12 cellular contexts compared by ENCODE assay signal in the genomic region with DNA sequence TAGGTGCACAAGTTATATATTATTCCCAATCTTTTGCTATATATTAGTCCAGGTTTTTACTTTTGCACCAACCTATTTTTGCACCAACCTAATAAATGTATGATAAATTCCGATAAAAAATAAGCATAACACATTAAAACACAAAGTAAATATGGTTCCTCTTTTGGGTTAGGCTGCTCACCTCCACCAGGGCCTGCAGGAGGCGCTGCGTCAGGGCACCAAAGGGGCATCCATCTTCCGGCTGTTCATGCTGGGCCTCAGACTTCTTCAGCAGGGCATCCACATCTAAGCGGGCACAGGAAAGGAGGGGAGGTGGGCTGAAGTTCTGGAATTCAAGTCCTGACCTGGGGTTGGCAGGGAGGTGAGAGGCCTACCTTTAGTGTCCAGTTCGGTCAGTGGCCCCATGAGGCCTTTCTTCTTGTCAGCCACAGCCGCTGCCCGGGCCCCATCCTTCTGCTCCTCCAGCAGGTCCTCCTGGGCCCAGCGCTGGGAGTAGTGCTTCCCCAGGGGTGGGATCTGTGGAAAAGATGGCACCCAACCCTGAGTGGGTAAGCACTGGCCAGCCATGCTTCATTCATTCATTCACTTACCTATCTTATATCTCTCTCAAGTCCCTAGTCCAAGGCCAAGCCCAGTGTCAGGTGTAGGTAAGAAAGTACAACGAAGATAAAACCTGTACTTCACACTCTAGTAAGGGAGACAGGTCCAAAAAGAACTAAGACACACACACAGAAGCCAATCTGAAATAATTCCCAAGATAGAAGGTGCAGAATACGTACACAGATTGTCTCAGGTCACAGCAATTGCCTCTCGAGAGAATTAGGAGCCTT. TPM values are rescaled to one million over a fixed set of nuclear protein-coding genes. Genes with fewer than 3 reads are reported as not detected.
DNase-seq lines count a peak whose midpoint lies in the region; TF ChIP-seq lines count a peak whose summit lies in the region.
"Had no signal": no experiment of that assay in that cellular context is flagged by ENCODE, and none has a peak within 500 bp of the region (broad histone marks: within the 10 kb centered on the region; RNA-seq: fewer than 3 reads in every experiment).

No MANE protein-coding gene starts in this region.

- H3K27me3 ChIP-seq in MM.1S (replicated peaks; ENCODE audit: insufficient read depth, low read length), result no peaks in the 10 kb centered on the region
- H3K27me3 ChIP-seq in neutrophil, result no peaks in the 10 kb centered on the region
- H3K27me3 ChIP-seq: BLaER1 had no signal

- H3K27ac Mint-ChIP-seq in brain, result peak overlapping the region in 2 of 5 experiments; percentile 1 to 39

- no peak overlapping the region for H2AFZ ChIP-seq in MM.1S (ENCODE audit: low read length)

- no peak overlapping the region for H3K4me3 ChIP-seq in MM.1S (ENCODE audit: low read length)
- H3K4me3 ChIP-seq in neutrophil (ENCODE audit: low read depth in 1 of 2, low read length in 1 of 2), result no peak overlapping the region
- H3K4me3 ChIP-seq: BLaER1 had no signal

- no peaks in the 10 kb centered on the region for H3F3A ChIP-seq in MM.1S (ENCODE audit: insufficient read depth, low read length)

- H3K9me2 ChIP-seq in MM.1S (replicated peaks; ENCODE audit: insufficient read depth, low read length), result no peaks in the 10 kb centered on the region

- peaks cover 6% of the 10 kb centered on the region; the same call in 1 of the 2 replicates for H3K79me2 ChIP-seq in MM.1S (ENCODE audit: low read length)

- H3K4me3 Mint-ChIP-seq in brain, result peak overlapping the region in 1 of 5 experiments; percentile 41

- no peaks in the 10 kb centered on the region for H3K9me3 ChIP-seq in MM.1S (replicated peaks; ENCODE audit: insufficient read depth, low read length)
- H3K9me3 ChIP-seq in neutrophil, result no peaks in the 10 kb centered on the region
- H3K9me3 ChIP-seq: BLaER1 had no signal

- H3K27ac ChIP-seq in MM.1S (ENCODE audit: low read length) (no peak overlapping the region), neutrophil (peak overlapping the region; percentile 47)
- H3K27ac ChIP-seq: BLaER1 had no signal

- no peak overlapping the region for H3K9ac ChIP-seq in MM.1S (ENCODE audit: low read length)
- H3K9ac ChIP-seq: BLaER1 had no signal

- H3K36me3 ChIP-seq in MM.1S (replicated peaks; ENCODE audit: insufficient read depth, low read length), result 0 out of 2 replicates have a peak, but pooled peaks cover 2% of the 10 kb centered on the region
- H3K36me3 ChIP-seq in neutrophil, result peaks cover 80% of the 10 kb centered on the region

- TF ChIP-seq CTCF in MM.1S (IDR thresholded peaks at IDR 0.05; ENCODE audit: low read length) (peak; percentile 58), brain (conservative IDR thresholded peaks at IDR 0.05) (peak; percentile 23 to 37), neutrophil (IDR thresholded peaks at IDR 0.05) (peak; percentile 58)

- H3K36me3 Mint-ChIP-seq in brain, result peaks cover 57% of the 10 kb centered on the region

- peak; percentile 53 for DNase-seq in activated CD4-positive, alpha-beta T cell treated with anti-CD3 and anti-CD28 coated beads for 48 hours
- no peak for DNase-seq in activated CD4-positive, alpha-beta T cell treated with anti-CD3 and anti-CD28 coated beads for 4 hours
- no peak for DNase-seq in MM.1S
- DNase-seq in NCI-H2107 treated with DMSO at 0.1 percent for 48 hours (lab: John Stamatoyannopoulos, UW; ENCODE audit: unreplicated experiment), result no peak
- no peak for DNase-seq in hepatic stellate cell (ENCODE audit: low spot score)
- no peak for DNase-seq in A172 (ENCODE audit: low spot score)
- DNase-seq: activated T-cell treated with anti-CD3 and anti-CD28 coated beads, Interleukin-2, amount 50 U/mL, for 4 hours; hypothalamus; right cardiac atrium had no signal

- no peaks in the 10 kb centered on the region for H3K9me3 Mint-ChIP-seq in brain
- H3K9me3 Mint-ChIP-seq: activated T-cell treated with anti-CD3 and anti-CD28 coated beads, Interleukin-2, amount 50 U/mL, for 4 hours had no signal

- H3K4me1 Mint-ChIP-seq in brain, result peaks cover 11% of the 10 kb centered on the region

- H4K20me1 ChIP-seq in MM.1S (ENCODE audit: insufficient read depth, low read length), result no peaks in the 10 kb centered on the region
- H4K20me1 ChIP-seq: BLaER1 had no signal

- H3K4me2 ChIP-seq in MM.1S (ENCODE audit: low read depth, low read length), result no peak overlapping the region
- H3K4me2 ChIP-seq: BLaER1 had no signal

- H3K27me3 Mint-ChIP-seq in brain, result no peaks in the 10 kb centered on the region

- no peaks in the 10 kb centered on the region for H3K4me1 ChIP-seq in MM.1S (ENCODE audit: low read length)
- peaks cover 27 to 29% of the 10 kb centered on the region in 2 experiments for H3K4me1 ChIP-seq in neutrophil (ENCODE audit: control insufficient read depth in 1 of 2, insufficient read depth in 1 of 2, low read depth in 1 of 2, low read length in 1 of 2)

RNA-seq across cellular contexts. Expression of a gene that starts 5.2 kb away (rescaled TPM):
- 83.6 TPM for polyA plus RNA-seq in brain (ENCODE audit: insufficient read depth, low read depth, low replicate concordance)
- total RNA-seq in A172 (2014; rRNA removed; shearing (Covaris generic)), result 150 and 167 TPM in 2 replicates

RNA-seq across cellular contexts. Expression of a gene that starts 5.8 kb away (rescaled TPM):
- polyA plus RNA-seq in brain (ENCODE audit: insufficient read depth, low read depth, low replicate concordance), result 113 TPM
- total RNA-seq in A172 (2014; rRNA removed; shearing (Covaris generic)), result 196 and 274 TPM in 2 replicates

RNA-seq across cellular contexts. Expression of a gene that starts 17.3 kb away (rescaled TPM):
- polyA plus RNA-seq in brain (ENCODE audit: insufficient read depth, low read depth, low replicate concordance), result 23.8 TPM
- 78.3 and 82.6 TPM in 2 replicates for total RNA-seq in A172 (2014; rRNA removed; shearing (Covaris generic))

RNA-seq across cellular contexts. Expression of a gene that starts 23.0 kb away (rescaled TPM):
- 4.8 TPM for polyA plus RNA-seq in brain (ENCODE audit: insufficient read depth, low read depth, low replicate concordance)
- 10.2 and 15.6 TPM in 2 replicates for total RNA-seq in A172 (2014; rRNA removed; shearing (Covaris generic))

RNA-seq across cellular contexts. Expression of a gene that starts 37.3 kb away (rescaled TPM):
- polyA plus RNA-seq in brain (ENCODE audit: insufficient read depth, low read depth, low replicate concordance), result 23.0 TPM
- total RNA-seq in A172 (2014; rRNA removed; shearing (Covaris generic)), result 27.5 and 37.9 TPM in 2 replicates
